ENCODE assay signal across 15 cellular contexts in genomic region chr12:50841654-50842531, GRCh38. TPM values are rescaled to one million over a fixed set of nuclear protein-coding genes. Genes with fewer than 3 reads are reported as not detected.
"Had no signal": no experiment of that assay in that cellular context is flagged by ENCODE, and none has a peak within 500 bp of the region (broad histone marks: within the 10 kb centered on the region; RNA-seq: fewer than 3 reads in every experiment).

No MANE protein-coding gene starts in this region.

- H3K27ac ChIP-seq: thoracic aorta, uterus had no signal

- H3K9ac ChIP-seq: SK-N-SH had no signal

- H3K27ac Mint-ChIP-seq: activated CD4-positive, alpha-beta memory T cell treated with anti-CD3 and anti-CD28 coated beads, Interleukin-2, amount 10 ng/mL, durations not matched to agents 7 days and 5 days; activated naive CD4-positive, alpha-beta T cell treated with anti-CD3 and anti-CD28 coated beads for 36 hours; dendritic cell treated with granulocyte-macrophage colony-stimulating factor and Interleukin-4, amounts not matched to agents 40 ng/mL and 50 ng/mL, for 4 days; natural killer cell; stimulated activated naive CD8-positive, alpha-beta T cell treated with anti-CD3 and anti-CD28 coated beads, Interleukin-15, amount 100 ng/mL, for 72 hours had no signal

- H3K4me1 ChIP-seq: adrenal gland, uterus had no signal

- H3K36me3 Mint-ChIP-seq: natural killer cell had no signal

- H3K4me1 Mint-ChIP-seq: activated CD4-positive, alpha-beta memory T cell treated with anti-CD3 and anti-CD28 coated beads, Interleukin-2, amount 10 ng/mL, durations not matched to agents 7 days and 5 days; central memory CD8-positive, alpha-beta T cell; natural killer cell; stimulated activated naive CD8-positive, alpha-beta T cell treated with anti-CD3 and anti-CD28 coated beads, Interleukin-15, amount 100 ng/mL, for 72 hours had no signal

- H3K4me2 ChIP-seq: SK-N-SH had no signal

- H3K9me3 ChIP-seq: adrenal gland, SK-N-SH, thoracic aorta, uterus had no signal

- H3K4me3 ChIP-seq: uterus had no signal

- H3K36me3 ChIP-seq: adrenal gland, thoracic aorta, uterus had no signal

- DNase-seq: activated CD4-positive, alpha-beta memory T cell treated with anti-CD3 and anti-CD28 coated beads, Interleukin-2, amount 10 ng/mL, durations not matched to agents 7 days and 5 days; activated naive CD4-positive, alpha-beta T cell treated with anti-CD3 and anti-CD28 coated beads for 36 hours; hippocampal formation; natural killer cell; SK-N-SH; stimulated activated CD4-positive, alpha-beta T cell treated with anti-CD3 and anti-CD28 coated beads, Interleukin-4, amount 100 ng/mL, for 1 hour; stimulated activated naive CD8-positive, alpha-beta T cell treated with anti-CD3 and anti-CD28 coated beads, Interleukin-15, amount 100 ng/mL, for 72 hours; uterus had no signal

- ATAC-seq: stimulated activated naive CD8-positive, alpha-beta T cell treated with anti-CD3 and anti-CD28 coated beads, Interleukin-15, amount 100 ng/mL, for 72 hours had no signal

- H3K4me3 Mint-ChIP-seq: activated CD4-positive, alpha-beta memory T cell treated with anti-CD3 and anti-CD28 coated beads, Interleukin-2, amount 10 ng/mL, durations not matched to agents 7 days and 5 days; activated naive CD4-positive, alpha-beta T cell treated with anti-CD3 and anti-CD28 coated beads for 36 hours; central memory CD8-positive, alpha-beta T cell; natural killer cell; stimulated activated naive CD8-positive, alpha-beta T cell treated with anti-CD3 and anti-CD28 coated beads, Interleukin-15, amount 100 ng/mL, for 72 hours had no signal

- H3K27me3 Mint-ChIP-seq: stimulated activated naive CD8-positive, alpha-beta T cell treated with anti-CD3 and anti-CD28 coated beads, Interleukin-15, amount 100 ng/mL, for 72 hours had no signal

- H3K9me3 Mint-ChIP-seq: central memory CD8-positive, alpha-beta T cell; natural killer cell had no signal

- H3K27me3 ChIP-seq: adrenal gland, uterus had no signal

RNA-seq across cellular contexts. Expression of gene TMPRSS12, which starts 0.8 kb away (rescaled TPM):
- total RNA-seq: activated CD4-positive, alpha-beta memory T cell treated with anti-CD3 and anti-CD28 coated beads, Interleukin-2, amount 10 ng/mL, durations not matched to agents 7 days and 5 days; activated naive CD4-positive, alpha-beta T cell treated with anti-CD3 and anti-CD28 coated beads for 36 hours; mucosa of gallbladder; natural killer cell; osteoblast; T-helper 1 cell treated with Interleukin-12 subunit alpha and Interleukin-12 subunit beta and Interleukin-4 antibody, amounts not matched to agents 30 ng/mL and 1 ng/mL, for 36 hours; thoracic aorta; uterus had no signal
